ENCODE assay signal across 13 cellular contexts in genomic region chr2:120576509-120577474, GRCh38.
DNase-seq lines count a peak whose midpoint lies in the region; ATAC-seq, FAIRE-seq and TF ChIP-seq lines count a peak whose summit lies in the region.
"Had no signal": no experiment of that assay in that cellular context is flagged by ENCODE, and none has a peak within 500 bp of the region (broad histone marks: within the 10 kb centered on the region; RNA-seq: fewer than 3 reads in every experiment).

No MANE protein-coding gene starts in this region.

- no peak overlapping the region for H2AK5ac ChIP-seq in neuronal stem cell (ENCODE audit: low read depth, low read length)

- H2BK5ac ChIP-seq in neuronal stem cell (ENCODE audit: low read length) = no peak overlapping the region

- peak; percentile 57 for ATAC-seq in esophagus mucosa
- ATAC-seq: K562 had no signal

- H4K91ac ChIP-seq in neuronal stem cell (ENCODE audit: low read depth, low read length, poor library complexity) = no peak overlapping the region

- no CpG with 5 or more reads among the region's 51 CpGs for WGBS in neuronal stem cell (ENCODE audit: extremely low coverage in 2 of 2, insufficient read length in 2 of 2, insufficient replicate concordance in 1 of 2), 2 donors

- H3K18ac ChIP-seq in neuronal stem cell (ENCODE audit: low read length) = no peak overlapping the region

- no peak overlapping the region for H2BK12ac ChIP-seq in neuronal stem cell (ENCODE audit: low read length)

- H4K8ac ChIP-seq in neuronal stem cell (ENCODE audit: low read depth, low read length) = no peak overlapping the region

- CTCF ChIA-PET in AG04449 (lab: Yijun Ruan, JAX) = interaction anchor here (1.3 kb wide), 1 partner anchor 23 kb away, joined by 3 read pairs; no protein-coding TSS in a partner anchor

- H3K4me2 ChIP-seq in neuronal stem cell (ENCODE audit: insufficient read depth, low read length, poor library complexity, severe bottlenecking) = no peak overlapping the region

- H3K27me3 ChIP-seq in neuronal stem cell (ENCODE audit: control insufficient read depth in 3 of 3, insufficient read depth in 3 of 3, low read depth in 1 of 3, low read length in 3 of 3) = peaks cover 0 to 60% (median 43%) of the 10 kb centered on the region in 3 experiments

- POLR2A ChIA-PET in AG04449 (lab: Yijun Ruan, JAX) = no interaction called here

- no peak overlapping the region for H3K27ac ChIP-seq in neuronal stem cell (replicated peaks; ENCODE audit: low read length)
- H3K27ac ChIP-seq: C4-2B had no signal

- no peak overlapping the region for H2AFZ ChIP-seq in neuronal stem cell (ENCODE audit: low read length)

- no peaks in the 10 kb centered on the region for H3K9me3 ChIP-seq in neuronal stem cell (replicated peaks in 1 of 2; ENCODE audit: control insufficient read depth in 2 of 2, insufficient read depth in 1 of 2, low read depth in 1 of 2, low read length in 2 of 2)

- H3K4me3 ChIP-seq in AG04449 (ENCODE audit: low read depth, low read length) = peak overlapping the region; percentile 25
- H3K4me3 ChIP-seq in neuronal stem cell (ENCODE audit: low read length in 2 of 2) = no peak overlapping the region
- H3K4me3 ChIP-seq: K562 had no signal

- H3K79me1 ChIP-seq in neuronal stem cell (ENCODE audit: low read depth, low read length) = no peaks in the 10 kb centered on the region

- no peak overlapping the region for H3K9ac ChIP-seq in neuronal stem cell (ENCODE audit: low read depth, low read length, poor library complexity)

- no peak for FAIRE-seq in H54 (lab: Jason Lieb, UNC)
- FAIRE-seq: frontal cortex, K562 had no signal

- H3K4me1 ChIP-seq in neuronal stem cell (ENCODE audit: control insufficient read depth in 2 of 2, insufficient read depth in 1 of 2, low read depth in 1 of 2, low read length in 2 of 2) = peaks cover 0 to 4% of the 10 kb centered on the region in 2 donors

- H3K14ac ChIP-seq in neuronal stem cell (ENCODE audit: low read length) = no peak overlapping the region

- no peak overlapping the region for H3K4ac ChIP-seq in neuronal stem cell (ENCODE audit: low read length)

- no peak overlapping the region for H3K23ac ChIP-seq in neuronal stem cell (ENCODE audit: low read depth, low read length, poor library complexity)

- no peak for DNase-seq in AG04449 (ENCODE audit: low read depth, low spot score)
- peak; percentile 42 for DNase-seq in NCI-H1694 treated with DMSO at 0.1 percent for 48 hours (lab: John Stamatoyannopoulos, UW)
- peak; percentile 30 for DNase-seq in mucosa of gallbladder (ENCODE audit: low spot score)
- DNase-seq in neuronal stem cell (ENCODE audit: low spot score) = no peak
- no peak for DNase-seq in H54 (ENCODE audit: insufficient read length, low spot score)
- no peak for DNase-seq in cerebellar cortex (ENCODE audit: low spot score)
- no peak for DNase-seq in SKM-1 treated with dmso at 0.1 percent for 144 hours (lab: John Stamatoyannopoulos, UW; ENCODE audit: unreplicated experiment)
- DNase-seq: activated B cell treated with CpG ODN at 0.5 μM for 24 hours; activated naive CD4-positive, alpha-beta T cell treated with anti-CD3 and anti-CD28 coated beads for 36 hours had no signal

- no peak for TF ChIP-seq POLR2A in H54 (IDR thresholded peaks at IDR 0.05; ENCODE audit: low read depth, low read length)

- no peak overlapping the region for H2BK120ac ChIP-seq in neuronal stem cell (ENCODE audit: low read depth, low read length)

- H3K36me3 ChIP-seq in neuronal stem cell (replicated peaks in 1 of 2; ENCODE audit: control insufficient read depth in 2 of 2, insufficient read depth in 2 of 2, low read length in 2 of 2) = no peaks in the 10 kb centered on the region

- no peak for TF ChIP-seq CTCF in AG04449 (IDR thresholded peaks at IDR 0.05; ENCODE audit: insufficient read depth, low read length, missing control alignments)

- H2BK15ac ChIP-seq in neuronal stem cell (ENCODE audit: low read length) = no peak overlapping the region

Comparison
In these comparisons a context has a peak if more than half of its experiments do, and no peak if none do; other contexts are left out.
1. DNase-seq: peak in NCI-H1694 treated with DMSO at 0.1 percent for 48 hours (single experiment) and mucosa of gallbladder (single experiment); none in AG04449 (single experiment), neuronal stem cell (single experiment), H54 (single experiment), cerebellar cortex (single experiment) and SKM-1 treated with dmso at 0.1 percent for 144 hours (single experiment).